Comparison of ENCODE assay signal across 25 cellular contexts in genomic region chr7:74025146-74025545, GRCh38. TPM values are rescaled to one million over a fixed set of nuclear protein-coding genes. Genes with fewer than 3 reads are reported as not detected.
DNase-seq lines count a peak whose midpoint lies in the region; ATAC-seq and TF ChIP-seq lines count a peak whose summit lies in the region.
"Had no signal": no experiment of that assay in that cellular context is flagged by ENCODE, and none has a peak within 500 bp of the region (broad histone marks: within the 10 kb centered on the region; RNA-seq: fewer than 3 reads in every experiment).

No MANE protein-coding gene starts in this region.

- H3K27me3 ChIP-seq in right cardiac atrium (ENCODE audit: control insufficient read depth, insufficient read depth) (no peaks in the 10 kb centered on the region), heart left ventricle (peaks cover 0 to 46% (median 5%) of the 10 kb centered on the region in 9 donors), smooth muscle cell (ENCODE audit: low read depth) (no peaks in the 10 kb centered on the region), suprapubic skin (peaks cover 24% of the 10 kb centered on the region)
- H3K27me3 ChIP-seq: ovary had no signal

- H3K4me1 Mint-ChIP-seq in stimulated activated naive B cell treated with anti-CD40 and anti-IgM and Interleukin-4, amounts not matched to agents 10 μg/mL and 1 μg/mL and 100 μg/mL, for 72 hours: peaks cover 8 to 16% of the 10 kb centered on the region in 2 donors
- no peaks in the 10 kb centered on the region for H3K4me1 Mint-ChIP-seq in T-helper 2 cell treated with Interferon-gamma antibody and Interleukin-4, amounts not matched to agents 5 μg/mL and 100 μg/mL, for 36 hours (ENCODE audit: low read depth)

- H3K9me3 Mint-ChIP-seq in stimulated activated naive B cell treated with anti-CD40 and anti-IgM and Interleukin-4, amounts not matched to agents 10 μg/mL and 1 μg/mL and 100 μg/mL, for 72 hours: no peaks in the 10 kb centered on the region
- no peaks in the 10 kb centered on the region for H3K9me3 Mint-ChIP-seq in T-helper 2 cell treated with Interferon-gamma antibody and Interleukin-4, amounts not matched to agents 5 μg/mL and 100 μg/mL, for 36 hours
- H3K9me3 Mint-ChIP-seq: activated T-cell treated with anti-CD3 and anti-CD28 coated beads, Interleukin-2, amount 50 U/mL, for 72 hours; GM23338 had no signal

- H3K79me2 ChIP-seq in smooth muscle cell (ENCODE audit: low read depth): no peaks in the 10 kb centered on the region

- H3K9ac ChIP-seq in smooth muscle cell (ENCODE audit: low read depth): no peak overlapping the region

- TF ChIP-seq POLR2A in heart left ventricle (IDR thresholded peaks at IDR 0.05) (no peak), suprapubic skin (IDR thresholded peaks at IDR 0.05) (no peak)

- 71% methylated on average over 8 of the region's 8 CpGs for WGBS in right cardiac atrium
- 64 to 88% (median 76%) methylated on average over 8 of the region's 8 CpGs for whole genome bisulfite sequencing in heart left ventricle, 4 donors
- 85% methylated on average over 8 of the region's 8 CpGs for WGBS in smooth muscle cell (ENCODE audit: low lambda C conversion rate)
- WGBS in suprapubic skin: 65% methylated on average over 8 of the region's 8 CpGs

- H3K4me3 Mint-ChIP-seq in stimulated activated naive B cell treated with anti-CD40 and anti-IgM and Interleukin-4, amounts not matched to agents 10 μg/mL and 1 μg/mL and 100 μg/mL, for 72 hours: no peak overlapping the region
- H3K4me3 Mint-ChIP-seq in T-helper 2 cell treated with Interferon-gamma antibody and Interleukin-4, amounts not matched to agents 5 μg/mL and 100 μg/mL, for 36 hours: no peak overlapping the region
- H3K4me3 Mint-ChIP-seq: activated CD8-positive, alpha-beta memory T cell treated with anti-CD3 and anti-CD28 coated beads, Interleukin-2, amount 10 ng/mL, durations not matched to agents 7 days and 5 days; activated T-cell treated with anti-CD3 and anti-CD28 coated beads, Interleukin-2, amount 50 U/mL, for 72 hours; GM23338 had no signal

- H3K36me3 ChIP-seq in heart left ventricle (no peaks in the 10 kb centered on the region), smooth muscle cell (ENCODE audit: low read depth) (no peaks in the 10 kb centered on the region), suprapubic skin (no peaks in the 10 kb centered on the region)
- H3K36me3 ChIP-seq: adrenal gland, brain microvascular endothelial cell, ovary had no signal

- H3K4me3 ChIP-seq in right cardiac atrium (ENCODE audit: low read length): no peak overlapping the region
- no peak overlapping the region for H3K4me3 ChIP-seq in heart left ventricle
- no peak overlapping the region for H3K4me3 ChIP-seq in smooth muscle cell
- no peak overlapping the region for H3K4me3 ChIP-seq in suprapubic skin
- H3K4me3 ChIP-seq: adrenal gland, GM23338, ovary had no signal

- no peaks in the 10 kb centered on the region for H3K36me3 Mint-ChIP-seq in stimulated activated naive B cell treated with anti-CD40 and anti-IgM and Interleukin-4, amounts not matched to agents 10 μg/mL and 1 μg/mL and 100 μg/mL, for 72 hours
- H3K36me3 Mint-ChIP-seq in T-helper 2 cell treated with Interferon-gamma antibody and Interleukin-4, amounts not matched to agents 5 μg/mL and 100 μg/mL, for 36 hours (ENCODE audit: low read depth): no peaks in the 10 kb centered on the region
- H3K36me3 Mint-ChIP-seq: activated CD8-positive, alpha-beta memory T cell treated with anti-CD3 and anti-CD28 coated beads, Interleukin-2, amount 10 ng/mL, durations not matched to agents 7 days and 5 days; naive thymus-derived CD8-positive, alpha-beta T cell had no signal

- TF ChIP-seq EP300 in suprapubic skin (IDR thresholded peaks at IDR 0.05): no peak

- peaks cover 8% of the 10 kb centered on the region for H3K4me1 ChIP-seq in right cardiac atrium (ENCODE audit: control insufficient read depth, insufficient read depth, low read length)
- H3K4me1 ChIP-seq in heart left ventricle: peaks cover 0 to 60% (median 36%) of the 10 kb centered on the region in 12 donors
- no peaks in the 10 kb centered on the region for H3K4me1 ChIP-seq in smooth muscle cell (ENCODE audit: low read depth)
- H3K4me1 ChIP-seq in suprapubic skin: peaks cover 77% of the 10 kb centered on the region

- H3K27ac ChIP-seq in right cardiac atrium (ENCODE audit: low read length) (no peak overlapping the region), heart left ventricle (no peak overlapping the region), smooth muscle cell (ENCODE audit: low read depth) (no peak overlapping the region), suprapubic skin (no peak overlapping the region)
- H3K27ac ChIP-seq: adrenal gland, brain microvascular endothelial cell, C4-2B, ovary had no signal

- no peak overlapping the region for H3K4me2 ChIP-seq in smooth muscle cell
- H3K4me2 ChIP-seq: GM23338 had no signal

- H3F3A ChIP-seq in smooth muscle cell (ENCODE audit: low read depth): no peaks in the 10 kb centered on the region

- intact Hi-C loops in right cardiac atrium (cut with DNase I) (loop anchor here (5.0 to 10.0 kb wide), 4 partner anchors 33 to 158 kb away; no protein-coding TSS in a partner anchor), heart left ventricle (cut with DNase I) (loop anchor here in 7 of 10 donors (5.0 to 10.0 kb wide), 5 partner anchors 38 to 158 kb away; no protein-coding TSS in a partner anchor)

- no peak overlapping the region for H2AFZ ChIP-seq in smooth muscle cell (ENCODE audit: low read depth)
- H2AFZ ChIP-seq: GM23338 had no signal

- peaks cover 63 to 75% of the 10 kb centered on the region in 2 donors for H3K27me3 Mint-ChIP-seq in stimulated activated naive B cell treated with anti-CD40 and anti-IgM and Interleukin-4, amounts not matched to agents 10 μg/mL and 1 μg/mL and 100 μg/mL, for 72 hours
- peaks cover 35% of the 10 kb centered on the region for H3K27me3 Mint-ChIP-seq in T-helper 2 cell treated with Interferon-gamma antibody and Interleukin-4, amounts not matched to agents 5 μg/mL and 100 μg/mL, for 36 hours (ENCODE audit: low read depth)

- no peaks in the 10 kb centered on the region for H4K20me1 ChIP-seq in smooth muscle cell (ENCODE audit: low read depth)

- H3K9me3 ChIP-seq in right cardiac atrium (ENCODE audit: control insufficient read depth, low read length) (no peaks in the 10 kb centered on the region), heart left ventricle (no peaks in the 10 kb centered on the region), smooth muscle cell (replicated peaks; ENCODE audit: low read depth) (no peaks in the 10 kb centered on the region), suprapubic skin (no peaks in the 10 kb centered on the region)
- H3K9me3 ChIP-seq: adrenal gland, ovary had no signal

- no peak overlapping the region for H3K27ac Mint-ChIP-seq in stimulated activated naive B cell treated with anti-CD40 and anti-IgM and Interleukin-4, amounts not matched to agents 10 μg/mL and 1 μg/mL and 100 μg/mL, for 72 hours
- H3K27ac Mint-ChIP-seq in T-helper 2 cell treated with Interferon-gamma antibody and Interleukin-4, amounts not matched to agents 5 μg/mL and 100 μg/mL, for 36 hours: no peak overlapping the region
- H3K27ac Mint-ChIP-seq: activated CD8-positive, alpha-beta memory T cell treated with anti-CD3 and anti-CD28 coated beads, Interleukin-2, amount 10 ng/mL, durations not matched to agents 7 days and 5 days; activated T-cell treated with anti-CD3 and anti-CD28 coated beads, Interleukin-2, amount 50 U/mL, for 72 hours; GM23338; naive thymus-derived CD8-positive, alpha-beta T cell had no signal

- TF ChIP-seq CTCF in heart left ventricle (IDR thresholded peaks at IDR 0.05) (no peak), smooth muscle cell (IDR thresholded peaks at IDR 0.05; ENCODE audit: borderline replicate concordance, insufficient read depth, poor library complexity, severe bottlenecking) (no peak), suprapubic skin (IDR thresholded peaks at IDR 0.05) (no peak)

- DNase-seq in right cardiac atrium: peak in 2 of 3 donors; percentile 35 to 36
- no peak for DNase-seq in heart left ventricle
- DNase-seq in NCI-H1105 treated with DMSO at 0.1 percent for 48 hours (lab: John Stamatoyannopoulos, UW): peak; percentile 39
- DNase-seq in glomerular visceral epithelial cell (ENCODE audit: extremely low spot score): peak; percentile 32
- DNase-seq in stimulated activated naive B cell treated with anti-CD40 and anti-IgM and Interleukin-4, amounts not matched to agents 10 μg/mL and 1 μg/mL and 100 μg/mL, for 72 hours: no peak
- DNase-seq in smooth muscle cell (lab: John Stamatoyannopoulos, UW; ENCODE audit: unreplicated experiment): no peak
- DNase-seq in T-helper 2 cell treated with Interferon-gamma antibody and Interleukin-4, amounts not matched to agents 5 μg/mL and 100 μg/mL, for 36 hours (ENCODE audit: low spot score): no peak
- no peak for DNase-seq in suprapubic skin (ENCODE audit: low spot score in 2 of 2)
- DNase-seq: activated CD4-positive, CD25-positive, alpha-beta regulatory T cell; activated CD8-positive, alpha-beta memory T cell treated with anti-CD3 and anti-CD28 coated beads, Interleukin-2, amount 10 ng/mL, durations not matched to agents 7 days and 5 days; activated naive CD4-positive, alpha-beta T cell; activated T-cell treated with anti-CD3 and anti-CD28 coated beads, Interleukin-2, amount 50 U/mL, for 72 hours; adrenal gland; brain microvascular endothelial cell; naive thymus-derived CD8-positive, alpha-beta T cell; NCI-H187 treated with DMSO at 0.1 percent for 48 hours; NCI-H226; NCI-H82; ovary; stimulated activated CD4-positive, alpha-beta T cell treated with anti-CD3 and anti-CD28 coated beads, Interleukin-2, amount 100 ng/mL, for 24 hours; T-helper 9 cell; trophoblast cell had no signal

- ATAC-seq in right cardiac atrium: no peak
- ATAC-seq in heart left ventricle: no peak
- ATAC-seq in stimulated activated naive B cell treated with anti-CD40 and anti-IgM and Interleukin-4, amounts not matched to agents 10 μg/mL and 1 μg/mL and 100 μg/mL, for 72 hours (replicated peaks): no peak
- ATAC-seq: activated CD8-positive, alpha-beta memory T cell treated with anti-CD3 and anti-CD28 coated beads, Interleukin-2, amount 10 ng/mL, durations not matched to agents 7 days and 5 days; activated T-cell treated with anti-CD3 and anti-CD28 coated beads, Interleukin-2, amount 50 U/mL, for 72 hours; GM23338; naive thymus-derived CD8-positive, alpha-beta T cell had no signal

RNA-seq across cellular contexts. Expression of gene ELN, which starts 2.8 kb away (rescaled TPM):
- total RNA-seq in right cardiac atrium (100 to 1,000 TPM in 3 of 4 donors, 10 to 100 TPM in 1; 100.0 to 323 (median 120) TPM), heart left ventricle (10 to 100 TPM; 17.4 to 81.1 (median 42.8) TPM), smooth muscle cell (0.13 and 1.1 TPM in 2 replicates), suprapubic skin (10 to 100 TPM in 3 of 4 donors, 1 to 10 TPM in 1; 7.7 to 30.7 (median 25.1) TPM)
- polyA plus RNA-seq in right cardiac atrium (73.4 TPM), heart left ventricle (10 to 100 TPM; 37.9 to 68.1 TPM), smooth muscle cell (0.21 TPM in 1 of 2 replicates, not detected in the other)
- total RNA-seq: activated CD8-positive, alpha-beta memory T cell treated with anti-CD3 and anti-CD28 coated beads, Interleukin-2, amount 10 ng/mL, durations not matched to agents 7 days and 5 days; activated T-cell treated with anti-CD3 and anti-CD28 coated beads, Interleukin-2, amount 50 U/mL, for 72 hours; naive thymus-derived CD8-positive, alpha-beta T cell had no signal
- polyA plus RNA-seq: keratinocyte; naive thymus-derived CD8-positive, alpha-beta T cell had no signal

RNA-seq across cellular contexts. Expression of gene LIMK1, which starts 58.5 kb away (rescaled TPM):
- total RNA-seq in right cardiac atrium: 10 to 100 TPM; 10.4 to 13.5 (median 11.9) TPM
- polyA plus RNA-seq in right cardiac atrium: 7.6 TPM
- 10 to 100 TPM in 7 of 9 donors, 1 to 10 TPM in 2; 9.3 to 23.2 (median 11.6) TPM for total RNA-seq in heart left ventricle
- polyA plus RNA-seq in heart left ventricle: 1 to 10 TPM; 6.3 to 9.3 TPM
- total RNA-seq in smooth muscle cell: 22.9 and 29.2 TPM in 2 replicates
- 23.6 and 27.9 TPM in 2 replicates for polyA plus RNA-seq in smooth muscle cell
- total RNA-seq in suprapubic skin: 10 to 100 TPM; 12.8 to 21.5 (median 17.2) TPM

Comparison
In these comparisons a context has a peak if more than half of its experiments do, and no peak if none do; other contexts are left out.
1. DNase-seq: peak in right cardiac atrium (2 of 3), NCI-H1105 treated with DMSO at 0.1 percent for 48 hours (single experiment) and glomerular visceral epithelial cell (single experiment); none in heart left ventricle (0 of 5), stimulated activated naive B cell treated with anti-CD40 and anti-IgM and Interleukin-4, amounts not matched to agents 10 μg/mL and 1 μg/mL and 100 μg/mL, for 72 hours (single experiment), smooth muscle cell (single experiment), T-helper 2 cell treated with Interferon-gamma antibody and Interleukin-4, amounts not matched to agents 5 μg/mL and 100 μg/mL, for 36 hours (single experiment) and suprapubic skin (0 of 2).